8 cellular contexts compared by ENCODE assay signal in genomic region chr12:57837779-57838562, GRCh38. TPM values are rescaled to one million over a fixed set of nuclear protein-coding genes. Genes with fewer than 3 reads are reported as not detected.
DNase-seq lines count a peak whose midpoint lies in the region; ATAC-seq, FAIRE-seq and TF ChIP-seq lines count a peak whose summit lies in the region.

No MANE protein-coding gene starts in this region.

- H2AK5ac ChIP-seq in H1 (ENCODE audit: low read depth, low read length): peak overlapping the region; percentile 70; the same call in 1 of the 2 replicates

- no peak overlapping the region for H2BK120ac ChIP-seq in H1 (replicated peaks; ENCODE audit: low read depth, low read length)

- peak overlapping the region; percentile 52 for H3K4me3 Mint-ChIP-seq in natural killer cell treated with Interleukin-12 subunit alpha and Interleukin-12 subunit beta and Interleukin-15 and Interleukin-18, amount 100 ng/mL, for 72 hours

- H3K18ac ChIP-seq in H1 (ENCODE audit: extremely low read depth, low read length): no peak overlapping the region; the same call in 1 of the 2 replicates

- H3K27ac ChIP-seq in liver (ENCODE audit: low read depth in 1 of 2, low read length in 2 of 2) (peak overlapping the region; percentile 23 to 29), HepG2 (ENCODE audit: extremely low read length, insufficient read depth, low read length) (no peak overlapping the region), H1 (ENCODE audit: low read depth, low read length) (0 out of 2 replicates have a peak overlapping the region, but pooled peaks have one; percentile 0)

- CTCF ChIA-PET in HepG2 (lab: Yijun Ruan, JAX; ENCODE audit: low intra/inter-chr PET ratio, low total read pairs) (no interaction called here), H1 (lab: Charles Lee; ENCODE audit: partially characterized antibody) (interaction anchor here (0.9 to 10.0 kb wide), 13 partner anchors 9 to 68 kb away, joined by 3 to 181 read pairs (median 4); partner anchors contain the start of gene CTDSP2)

- no peak overlapping the region for H3K56ac ChIP-seq in H1 (replicated peaks; ENCODE audit: insufficient read length, low read depth, low read length)

- TF ChIP-seq RAD21 in liver (IDR thresholded peaks at IDR 0.05): no peak
- no peak for TF ChIP-seq RAD21 in HepG2 (CRISPR knock-in tag; IDR thresholded peaks at IDR 0.05)
- TF ChIP-seq RAD21 in H1 (IDR thresholded peaks at IDR 0.05 in 1 of 2, conservative IDR thresholded peaks at IDR 0.05 in 1 of 2; ENCODE audit: low read depth in 2 of 2, low read length in 2 of 2): no peak

- 24% methylated on average over 5 of the region's 5 CpGs for WGBS in liver
- WGBS in HepG2 (ENCODE audit: low lambda C conversion rate): 95% methylated on average over 2 of the region's 5 CpGs
- 55% methylated on average over 5 of the region's 5 CpGs; no CpG with 5 or more reads in 1 of the 2 experiments for WGBS in H1 (ENCODE audit: extremely low coverage in 1 of 2, insufficient coverage in 1 of 2, insufficient read length in 1 of 2, insufficient replicate concordance in 2 of 2, low coverage in 1 of 2, low lambda C conversion rate in 2 of 2, missing lambda C conversion rate in 1 of 2), 2 experiments

- DNase-seq in HepG2 (ENCODE audit: low spot score) (no peak), SK-MEL-5 (ENCODE audit: low read depth, low spot score) (peak; percentile 26), H1 (ENCODE audit: low read depth in 1 of 2, low spot score in 2 of 2) (no peak), activated gamma-delta T cell (lab: John Stamatoyannopoulos, UW) (no peak), superior temporal gyrus (ENCODE audit: extremely low spot score) (no peak)
- DNase-seq in natural killer cell treated with Interleukin-12 subunit alpha and Interleukin-12 subunit beta and Interleukin-15 and Interleukin-18, amount 100 ng/mL, for 72 hours (ENCODE audit: low spot score): no peak

- POLR2A ChIA-PET in HepG2 (lab: Yijun Ruan, JAX) (interaction anchor here (0.7 to 1.2 kb wide), 3 partner anchors 8 to 57 kb away, joined by 3 read pairs; partner anchors contain the start of gene AVIL), H1 (lab: Charles Lee; ENCODE audit: partially characterized antibody) (interaction anchor here (0.6 to 24.2 kb wide), 9 partner anchors 10 to 103 kb away, joined by 3 to 722 read pairs (median 9); partner anchors contain the start of genes ATP23, AVIL and CTDSP2)

- H3K4me2 ChIP-seq in HepG2 (ENCODE audit: low read depth, low read length) (no peak overlapping the region), H1 (ENCODE audit: insufficient read depth in 1 of 2, low read depth in 2 of 2, low read length in 2 of 2) (peak overlapping the region; percentile 9 to 76; a peak in 3 of 4 replicates)

- H3K27me3 ChIP-seq in liver (ENCODE audit: control insufficient read depth in 4 of 4, insufficient read depth in 4 of 4, low read length in 3 of 4): no peaks in the 10 kb centered on the region
- no peaks in the 10 kb centered on the region for H3K27me3 ChIP-seq in HepG2 (ENCODE audit: control insufficient read depth in 1 of 2, insufficient read depth in 2 of 2, low read length in 2 of 2)
- no peaks in the 10 kb centered on the region for H3K27me3 ChIP-seq in H1 (replicated peaks in 1 of 4; ENCODE audit: control insufficient read depth in 3 of 4, extremely low read depth in 1 of 4, insufficient read depth in 3 of 4, low read length in 3 of 4)

- H4K8ac ChIP-seq in H1 (ENCODE audit: extremely low read depth, insufficient read depth, low read length): no peak overlapping the region

- TF ChIP-seq POLR2A in HepG2 (IDR thresholded peaks at IDR 0.05; ENCODE audit: insufficient read depth in 1 of 2, low read depth in 2 of 2, low read length in 2 of 2): no peak
- no peak for TF ChIP-seq POLR2A in H1 (IDR thresholded peaks at IDR 0.05; ENCODE audit: control extremely low read depth in 1 of 2, low read depth in 2 of 2, low read length in 2 of 2)

- no peak overlapping the region for H4K5ac ChIP-seq in H1 (ENCODE audit: insufficient read length, low read depth, low read length)

- intact Hi-C loops in HepG2 (cut with micrococcal nuclease; ENCODE audit: unreplicated experiment): no loop called here

- peak overlapping the region; percentile 91; the same call in 1 of the 2 replicates for H2BK5ac ChIP-seq in H1 (ENCODE audit: low read depth, low read length)

- H3K9me3 ChIP-seq in liver (ENCODE audit: control insufficient read depth in 4 of 4, low read length in 3 of 4) (no peaks in the 10 kb centered on the region), HepG2 (ENCODE audit: low read length) (no peaks in the 10 kb centered on the region), H1 (ENCODE audit: insufficient read depth in 2 of 2, low read depth in 1 of 2, low read length in 1 of 2) (no peaks in the 10 kb centered on the region)

- in situ Hi-C loops in HepG2 (cut with HindIII; ENCODE audit: extremely low pct_ligation_motif_present, low pct_unique_long_range_greater_than_20kb): no loop called here
- in situ Hi-C loops in SK-MEL-5 (cut with HindIII; ENCODE audit: low pct_unique_long_range_greater_than_20kb, low sequenced_read_pairs): no loop called here

- ATAC-seq in HepG2: no peak
- ATAC-seq in natural killer cell treated with Interleukin-12 subunit alpha and Interleukin-12 subunit beta and Interleukin-15 and Interleukin-18, amount 100 ng/mL, for 72 hours: peak in 1 of 2 donors; percentile 4
- ATAC-seq in HG02970 (IDR thresholded peaks at IDR 0.05; ENCODE audit: low FRiP score, unreplicated experiment): no peak

- 0 out of 2 replicates have a peak overlapping the region, but pooled peaks have one; percentile 62 for H2BK12ac ChIP-seq in H1 (ENCODE audit: low read depth, low read length)

- peaks cover 95% of the 10 kb centered on the region for H3K79me2 ChIP-seq in HepG2 (ENCODE audit: insufficient read depth, low read length)
- H3K79me2 ChIP-seq in H1 (ENCODE audit: control insufficient read depth in 1 of 2, insufficient read depth in 2 of 2, low read length in 2 of 2): peaks cover 30 to 98% of the 10 kb centered on the region in 2 experiments

- H3K36me3 ChIP-seq in liver (ENCODE audit: control insufficient read depth in 4 of 4, insufficient read depth in 3 of 4, low read depth in 1 of 4, low read length in 3 of 4) (no peaks in the 10 kb centered on the region), HepG2 (replicated peaks in 1 of 2; ENCODE audit: control insufficient read depth in 1 of 2, insufficient read depth in 2 of 2, low read length in 2 of 2) (peaks cover 4 to 6% of the 10 kb centered on the region in 2 experiments; a peak in 3 of 5 replicates), H1 (ENCODE audit: control insufficient read depth in 2 of 4, insufficient read depth in 4 of 4, low read length in 3 of 4) (no peaks in the 10 kb centered on the region)

- H3K79me1 ChIP-seq in H1 (ENCODE audit: low read depth, low read length): peaks cover 33% of the 10 kb centered on the region

- TF ChIP-seq EP300 in HepG2 (IDR thresholded peaks at IDR 0.05; ENCODE audit: low read depth in 2 of 2, low read length in 2 of 2) (no peak), HepG2 (CRISPR knock-in tag; IDR thresholded peaks at IDR 0.05; ENCODE audit: borderline replicate concordance) (no peak), H1 (IDR thresholded peaks at IDR 0.05; ENCODE audit: borderline replicate concordance in 1 of 2, low read depth in 2 of 2, low read length in 2 of 2) (no peak)

- H3K4me1 Mint-ChIP-seq in natural killer cell treated with Interleukin-12 subunit alpha and Interleukin-12 subunit beta and Interleukin-15 and Interleukin-18, amount 100 ng/mL, for 72 hours (ENCODE audit: low read depth in 2 of 2): peaks cover 54 to 65% of the 10 kb centered on the region in 2 donors

- no peak overlapping the region for H4K91ac ChIP-seq in H1 (replicated peaks; ENCODE audit: insufficient read length, low read length)

- no peaks in the 10 kb centered on the region for H3K9me3 Mint-ChIP-seq in natural killer cell treated with Interleukin-12 subunit alpha and Interleukin-12 subunit beta and Interleukin-15 and Interleukin-18, amount 100 ng/mL, for 72 hours

- no peak for TF ChIP-seq CTCF in liver (IDR thresholded peaks at IDR 0.05; ENCODE audit: low read depth, low read length, missing input control)
- no peak for TF ChIP-seq CTCF in HepG2 (CRISPR knock-in tag; IDR thresholded peaks at IDR 0.05)
- TF ChIP-seq CTCF in H1 (IDR thresholded peaks at IDR 0.05; ENCODE audit: control extremely low read depth in 1 of 3, insufficient read depth in 1 of 3, low read depth in 1 of 3, low read length in 3 of 3): 0 out of 4 replicates have a peak, but pooled peaks of 1 of the 3 experiments have one; percentile 5

- H3K23ac ChIP-seq in H1 (ENCODE audit: insufficient read length): no peak overlapping the region

- H3K36me3 Mint-ChIP-seq in natural killer cell treated with Interleukin-12 subunit alpha and Interleukin-12 subunit beta and Interleukin-15 and Interleukin-18, amount 100 ng/mL, for 72 hours: no peaks in the 10 kb centered on the region

- H3K14ac ChIP-seq in H1 (ENCODE audit: insufficient read length): no peak overlapping the region

- H3K4me3 ChIP-seq in liver (ENCODE audit: low read depth in 1 of 3, low read length in 3 of 3) (no peak overlapping the region), HepG2 (replicated peaks in 1 of 3; ENCODE audit: insufficient read depth in 1 of 3, low read depth in 2 of 3, low read length in 3 of 3) (no peak overlapping the region), H1 (ENCODE audit: extremely low read depth in 1 of 4, insufficient read depth in 2 of 4, low read depth in 3 of 4, low read length in 4 of 4) (no peak overlapping the region)

- peaks cover 43 to 98% (median 92%) of the 10 kb centered on the region in 4 donors for H3K4me1 ChIP-seq in liver (ENCODE audit: control insufficient read depth in 4 of 4, insufficient read depth in 4 of 4, low read length in 3 of 4)
- peaks cover 98% of the 10 kb centered on the region for H3K4me1 ChIP-seq in HepG2 (ENCODE audit: insufficient read depth, low read length)
- peaks cover 39 to 74% (median 50%) of the 10 kb centered on the region in 4 experiments for H3K4me1 ChIP-seq in H1 (replicated peaks in 1 of 4; ENCODE audit: control insufficient read depth in 3 of 4, insufficient read depth in 4 of 4, low read length in 3 of 4)

- no peak overlapping the region for H2AFZ ChIP-seq in HepG2 (ENCODE audit: low read length)
- no peak overlapping the region for H2AFZ ChIP-seq in H1 (ENCODE audit: low read length)

- H3K4ac ChIP-seq in H1 (replicated peaks; ENCODE audit: insufficient read length, low read depth, low read length): no peak overlapping the region

- BruUV-seq in HepG2 (replicated peaks; lab: Mats Ljungman, UMichigan): no TSS peak

- H2BK20ac ChIP-seq in H1 (ENCODE audit: low read length): no peak overlapping the region

- peak overlapping the region; percentile 71 to 83 for H3K27ac Mint-ChIP-seq in natural killer cell treated with Interleukin-12 subunit alpha and Interleukin-12 subunit beta and Interleukin-15 and Interleukin-18, amount 100 ng/mL, for 72 hours

- H3K9ac ChIP-seq in liver (ENCODE audit: low read depth in 1 of 2, low read length in 2 of 2): no peak overlapping the region
- H3K9ac ChIP-seq in HepG2 (ENCODE audit: insufficient read depth, low read depth, low read length): no peak overlapping the region
- no peak overlapping the region for H3K9ac ChIP-seq in H1 (replicated peaks in 1 of 4; ENCODE audit: extremely low read depth in 1 of 4, low read depth in 3 of 4, low read length in 3 of 4)

- FAIRE-seq in HepG2 (lab: Jason Lieb, UNC) (no peak), H1 (lab: Jason Lieb, UNC) (no peak)

- H3K23me2 ChIP-seq in H1 (ENCODE audit: low read depth, low read length): no peaks in the 10 kb centered on the region

- H3K27me3 Mint-ChIP-seq in natural killer cell treated with Interleukin-12 subunit alpha and Interleukin-12 subunit beta and Interleukin-15 and Interleukin-18, amount 100 ng/mL, for 72 hours: no peaks in the 10 kb centered on the region

- H4K20me1 ChIP-seq in HepG2 (ENCODE audit: insufficient read depth, low read length) (peaks cover 96% of the 10 kb centered on the region), H1 (replicated peaks in 1 of 2; ENCODE audit: control insufficient read depth in 1 of 2, insufficient read depth in 2 of 2, low read length in 2 of 2) (peaks cover 28 to 55% of the 10 kb centered on the region in 2 experiments)

- H2BK15ac ChIP-seq in H1 (ENCODE audit: low read length): no peak overlapping the region

RNA-seq across cellular contexts. Expression of gene CTDSP2, which starts 8.6 kb away (rescaled TPM):
- total RNA-seq in liver: 10 to 100 TPM; 38.6 to 60.9 TPM
- 10 to 100 TPM; 20.1 to 48.9 TPM for polyA plus RNA-seq in liver
- total RNA-seq in HepG2 (2016; rRNA removed; fragmentation: Illumina TruSeq; extraction: Trizol): 38.1 and 42.4 TPM in 2 replicates
- 20.5 and 21.6 TPM in 2 replicates for total RNA-seq in HepG2 (2016; cell fraction: cytosol; rRNA removed; fragmentation: Illumina TruSeq; extraction: Trizol; ENCODE audit: low read depth)
- 37.7 and 41.1 TPM in 2 replicates for total RNA-seq in HepG2 (2016; cell fraction: insoluble cytoplasmic fraction; rRNA removed; fragmentation: Illumina TruSeq; extraction: Trizol)
- 60.6 and 65.1 TPM in 2 replicates for total RNA-seq in HepG2 (2016; cell fraction: membrane; rRNA removed; fragmentation: Illumina TruSeq; extraction: Trizol)
- 35.7 and 38.6 TPM in 2 replicates for total RNA-seq in HepG2 (2016; cell fraction: nucleus; rRNA removed; fragmentation: Illumina TruSeq; extraction: Trizol)
- polyA plus RNA-seq in HepG2 (2011; rRNA removed): 82.5 and 91.3 TPM in 2 replicates
- 94.6 and 96.0 TPM in 2 replicates for polyA plus RNA-seq in HepG2 (2011; cell fraction: cytosol; rRNA removed)
- 121 and 124 TPM in 2 replicates for polyA plus RNA-seq in HepG2 (2011; cell fraction: nucleus; rRNA removed)
- polyA plus RNA-seq in HepG2 (2012): 68.6 and 96.3 TPM in 2 replicates
- 59.2 and 67.3 TPM in 2 replicates for polyA plus RNA-seq in HepG2 (2016; cell fraction: cytosol; fragmentation: Illumina TruSeq; extraction: Trizol; ENCODE audit: low read depth)
- 57.7 and 67.3 TPM in 2 replicates for polyA plus RNA-seq in HepG2 (2016; cell fraction: insoluble cytoplasmic fraction; fragmentation: Illumina TruSeq; extraction: Trizol; ENCODE audit: low read depth)
- 88.5 and 93.3 TPM in 2 replicates for polyA plus RNA-seq in HepG2 (2016; cell fraction: membrane; fragmentation: Illumina TruSeq; extraction: Trizol; ENCODE audit: low read depth)
- polyA plus RNA-seq in HepG2 (2016; cell fraction: nucleus; fragmentation: Illumina TruSeq; extraction: Trizol; ENCODE audit: insufficient read depth, low read depth): 61.0 and 66.5 TPM in 2 replicates
- polyA minus RNA-seq in HepG2 (2011; rRNA and poly(A)+ RNA removed; ENCODE audit: low replicate concordance): 118 and 141 TPM in 2 replicates
- 57.9 and 82.7 TPM in 2 replicates for polyA minus RNA-seq in HepG2 (2011; cell fraction: cytosol; rRNA and poly(A)+ RNA removed)
- polyA minus RNA-seq in HepG2 (2011; cell fraction: nucleus; rRNA and poly(A)+ RNA removed): 88.2 and 116 TPM in 2 replicates
- total RNA-seq in SK-MEL-5 (2014; rRNA removed; shearing (Covaris generic)): 27.8 and 29.6 TPM in 2 replicates
- polyA plus RNA-seq in SK-MEL-5 (2015; cell fraction: cytosol; rRNA removed): 83.6 and 95.1 TPM in 2 replicates
- 69.2 and 87.3 TPM in 2 replicates for polyA plus RNA-seq in SK-MEL-5 (2015; cell fraction: nucleus; rRNA removed)
- total RNA-seq in H1 (2021; fragmentation: NEBNext Ultra II Directional; extraction: Animal tissue kit (Norgen Biotek cat#: 25700)): 91.7 and 93.7 TPM in 2 replicates
- 71.3 and 129 TPM in 2 replicates for polyA plus RNA-seq in H1 (2011; rRNA removed)
- polyA plus RNA-seq in H1 (2011; cell fraction: cytosol; rRNA removed): 115 TPM
- 118 TPM for polyA plus RNA-seq in H1 (2011; cell fraction: nucleus; rRNA removed)
- 72.3 to 87.9 TPM (median 83.7 TPM) in 4 replicates for polyA plus RNA-seq in H1 (2012, experiment 1 of 2)
- polyA plus RNA-seq in H1 (2012, experiment 2 of 2): 64.0 TPM
- 41.6 TPM for polyA plus RNA-seq in H1 (2013, experiment 1 of 2)
- 42.0 TPM for polyA plus RNA-seq in H1 (2013, experiment 2 of 2)
- polyA minus RNA-seq in H1 (2011; rRNA and poly(A)+ RNA removed): 144 and 145 TPM in 2 replicates
- 75.4 TPM for polyA minus RNA-seq in H1 (2011; cell fraction: cytosol; rRNA and poly(A)+ RNA removed)
- 79.4 TPM for polyA minus RNA-seq in H1 (2011; cell fraction: nucleus; rRNA and poly(A)+ RNA removed)
- total RNA-seq in natural killer cell treated with Interleukin-12 subunit alpha and Interleukin-12 subunit beta and Interleukin-15 and Interleukin-18, amount 100 ng/mL, for 72 hours: 10 to 100 TPM; 52.7 to 53.9 TPM

RNA-seq across cellular contexts. Expression of gene AVIL, which starts 19.4 kb away (rescaled TPM):
- total RNA-seq in liver: 1 to 10 TPM; 1.3 to 6.4 TPM
- polyA plus RNA-seq in liver: 1 to 10 TPM in 1 of 2 donors, under 1 TPM in 1; 0.48 to 1.8 TPM
- 0.53 and 1.2 TPM in 2 replicates for total RNA-seq in HepG2 (2016; rRNA removed; fragmentation: Illumina TruSeq; extraction: Trizol)
- 0.18 and 0.30 TPM in 2 replicates for total RNA-seq in HepG2 (2016; cell fraction: cytosol; rRNA removed; fragmentation: Illumina TruSeq; extraction: Trizol; ENCODE audit: low read depth)
- total RNA-seq in HepG2 (2016; cell fraction: insoluble cytoplasmic fraction; rRNA removed; fragmentation: Illumina TruSeq; extraction: Trizol): 0.52 and 0.54 TPM in 2 replicates
- 0.21 and 0.40 TPM in 2 replicates for total RNA-seq in HepG2 (2016; cell fraction: membrane; rRNA removed; fragmentation: Illumina TruSeq; extraction: Trizol)
- total RNA-seq in HepG2 (2016; cell fraction: nucleus; rRNA removed; fragmentation: Illumina TruSeq; extraction: Trizol): 0.44 and 0.59 TPM in 2 replicates
- polyA plus RNA-seq in HepG2 (2011; rRNA removed): 1.4 and 2.0 TPM in 2 replicates
- polyA plus RNA-seq in HepG2 (2011; cell fraction: cytosol; rRNA removed): 0.56 and 0.60 TPM in 2 replicates
- 3.6 and 16.3 TPM in 2 replicates for polyA plus RNA-seq in HepG2 (2011; cell fraction: nucleus; rRNA removed)
- polyA plus RNA-seq in HepG2 (2012): 1.6 and 2.2 TPM in 2 replicates
- polyA plus RNA-seq in HepG2 (2016; cell fraction: cytosol; fragmentation: Illumina TruSeq; extraction: Trizol; ENCODE audit: low read depth): 0.09 TPM in 1 of 2 replicates, not detected in the other
- polyA plus RNA-seq in HepG2 (2016; cell fraction: insoluble cytoplasmic fraction; fragmentation: Illumina TruSeq; extraction: Trizol; ENCODE audit: low read depth): 0.40 and 0.47 TPM in 2 replicates
- polyA plus RNA-seq in HepG2 (2016; cell fraction: membrane; fragmentation: Illumina TruSeq; extraction: Trizol; ENCODE audit: low read depth): 0.12 and 0.19 TPM in 2 replicates
- polyA plus RNA-seq in HepG2 (2016; cell fraction: nucleus; fragmentation: Illumina TruSeq; extraction: Trizol; ENCODE audit: insufficient read depth, low read depth): 1.2 and 1.8 TPM in 2 replicates
- 0.54 and 2.1 TPM in 2 replicates for polyA minus RNA-seq in HepG2 (2011; rRNA and poly(A)+ RNA removed; ENCODE audit: low replicate concordance)
- 0.70 and 1.2 TPM in 2 replicates for polyA minus RNA-seq in HepG2 (2011; cell fraction: cytosol; rRNA and poly(A)+ RNA removed)
- 3.6 and 3.7 TPM in 2 replicates for polyA minus RNA-seq in HepG2 (2011; cell fraction: nucleus; rRNA and poly(A)+ RNA removed)
- 0.75 and 0.77 TPM in 2 replicates for total RNA-seq in SK-MEL-5 (2014; rRNA removed; shearing (Covaris generic))
- 0.05 and 0.14 TPM in 2 replicates for polyA plus RNA-seq in SK-MEL-5 (2015; cell fraction: cytosol; rRNA removed)
- 6.0 and 9.3 TPM in 2 replicates for polyA plus RNA-seq in SK-MEL-5 (2015; cell fraction: nucleus; rRNA removed)
- total RNA-seq in H1 (2021; fragmentation: NEBNext Ultra II Directional; extraction: Animal tissue kit (Norgen Biotek cat#: 25700)): 0.39 and 1.1 TPM in 2 replicates
- 0.06 and 0.11 TPM in 2 replicates for polyA plus RNA-seq in H1 (2011; rRNA removed)
- 0.25 TPM for polyA plus RNA-seq in H1 (2011; cell fraction: cytosol; rRNA removed)
- polyA plus RNA-seq in H1 (2011; cell fraction: nucleus; rRNA removed): 0.70 TPM
- polyA plus RNA-seq in H1 (2012, experiment 1 of 2): 0.56 to 1.3 TPM (median 0.96 TPM) in 4 replicates
- polyA plus RNA-seq in H1 (2012, experiment 2 of 2): 0.17 TPM
- polyA plus RNA-seq in H1 (2013, experiment 1 of 2): 0.24 TPM
- 0.15 TPM for polyA plus RNA-seq in H1 (2013, experiment 2 of 2)
- polyA minus RNA-seq in H1 (2011; rRNA and poly(A)+ RNA removed): 0.22 and 0.32 TPM in 2 replicates
- polyA minus RNA-seq in H1 (2011; cell fraction: cytosol; rRNA and poly(A)+ RNA removed): not detected
- polyA minus RNA-seq in H1 (2011; cell fraction: nucleus; rRNA and poly(A)+ RNA removed): 0.90 TPM
- 1 to 10 TPM; 1.7 TPM for total RNA-seq in natural killer cell treated with Interleukin-12 subunit alpha and Interleukin-12 subunit beta and Interleukin-15 and Interleukin-18, amount 100 ng/mL, for 72 hours

RNA-seq across cellular contexts. Expression of gene TSFM, which starts 55.4 kb away (rescaled TPM):
- total RNA-seq in liver (10 to 100 TPM; 14.6 to 18.1 TPM), HepG2 (2016; rRNA removed; fragmentation: Illumina TruSeq; extraction: Trizol) (68.3 and 89.7 TPM in 2 replicates)
- polyA plus RNA-seq in liver (10 to 100 TPM; 58.2 to 60.5 TPM), HepG2 (2011; rRNA removed) (24.0 and 29.8 TPM in 2 replicates), H1 (2011; rRNA removed) (17.4 and 21.5 TPM in 2 replicates)
- total RNA-seq in HepG2 (2016; cell fraction: cytosol; rRNA removed; fragmentation: Illumina TruSeq; extraction: Trizol; ENCODE audit: low read depth): 3.6 and 5.5 TPM in 2 replicates
- total RNA-seq in HepG2 (2016; cell fraction: insoluble cytoplasmic fraction; rRNA removed; fragmentation: Illumina TruSeq; extraction: Trizol): 68.1 and 86.4 TPM in 2 replicates
- total RNA-seq in HepG2 (2016; cell fraction: membrane; rRNA removed; fragmentation: Illumina TruSeq; extraction: Trizol): 11.5 and 12.6 TPM in 2 replicates
- total RNA-seq in HepG2 (2016; cell fraction: nucleus; rRNA removed; fragmentation: Illumina TruSeq; extraction: Trizol): 22.8 and 27.6 TPM in 2 replicates
- polyA plus RNA-seq in HepG2 (2011; cell fraction: cytosol; rRNA removed): 23.1 and 23.8 TPM in 2 replicates
- 7.3 and 7.5 TPM in 2 replicates for polyA plus RNA-seq in HepG2 (2011; cell fraction: nucleus; rRNA removed)
- 31.2 and 34.6 TPM in 2 replicates for polyA plus RNA-seq in HepG2 (2012)
- 5.3 and 5.4 TPM in 2 replicates for polyA plus RNA-seq in HepG2 (2016; cell fraction: cytosol; fragmentation: Illumina TruSeq; extraction: Trizol; ENCODE audit: low read depth)
- 85.2 and 97.5 TPM in 2 replicates for polyA plus RNA-seq in HepG2 (2016; cell fraction: insoluble cytoplasmic fraction; fragmentation: Illumina TruSeq; extraction: Trizol; ENCODE audit: low read depth)
- polyA plus RNA-seq in HepG2 (2016; cell fraction: membrane; fragmentation: Illumina TruSeq; extraction: Trizol; ENCODE audit: low read depth): 10.7 TPM in 2 replicates
- 48.3 and 48.4 TPM in 2 replicates for polyA plus RNA-seq in HepG2 (2016; cell fraction: nucleus; fragmentation: Illumina TruSeq; extraction: Trizol; ENCODE audit: insufficient read depth, low read depth)
- 8.7 and 16.9 TPM in 2 replicates for polyA minus RNA-seq in HepG2 (2011; rRNA and poly(A)+ RNA removed; ENCODE audit: low replicate concordance)
- polyA minus RNA-seq in HepG2 (2011; cell fraction: cytosol; rRNA and poly(A)+ RNA removed): 6.6 and 10.7 TPM in 2 replicates
- 9.7 and 11.1 TPM in 2 replicates for polyA minus RNA-seq in HepG2 (2011; cell fraction: nucleus; rRNA and poly(A)+ RNA removed)
- total RNA-seq in SK-MEL-5 (2014; rRNA removed; shearing (Covaris generic)): 77.3 and 80.2 TPM in 2 replicates
- 47.8 and 51.9 TPM in 2 replicates for polyA plus RNA-seq in SK-MEL-5 (2015; cell fraction: cytosol; rRNA removed)
- 16.9 and 26.7 TPM in 2 replicates for polyA plus RNA-seq in SK-MEL-5 (2015; cell fraction: nucleus; rRNA removed)
- total RNA-seq in H1 (2021; fragmentation: NEBNext Ultra II Directional; extraction: Animal tissue kit (Norgen Biotek cat#: 25700)): 47.9 and 49.8 TPM in 2 replicates
- polyA plus RNA-seq in H1 (2011; cell fraction: cytosol; rRNA removed): 23.9 TPM
- 18.6 TPM for polyA plus RNA-seq in H1 (2011; cell fraction: nucleus; rRNA removed)
- polyA plus RNA-seq in H1 (2012, experiment 1 of 2): 37.4 to 44.0 TPM (median 42.7 TPM) in 4 replicates
- polyA plus RNA-seq in H1 (2012, experiment 2 of 2): 29.3 TPM
- 29.8 TPM for polyA plus RNA-seq in H1 (2013, experiment 1 of 2)
- 31.4 TPM for polyA plus RNA-seq in H1 (2013, experiment 2 of 2)
- 6.6 and 9.6 TPM in 2 replicates for polyA minus RNA-seq in H1 (2011; rRNA and poly(A)+ RNA removed)
- 10.9 TPM for polyA minus RNA-seq in H1 (2011; cell fraction: cytosol; rRNA and poly(A)+ RNA removed)
- 12.8 TPM for polyA minus RNA-seq in H1 (2011; cell fraction: nucleus; rRNA and poly(A)+ RNA removed)
- 10 to 100 TPM; 43.2 to 44.6 TPM for total RNA-seq in natural killer cell treated with Interleukin-12 subunit alpha and Interleukin-12 subunit beta and Interleukin-15 and Interleukin-18, amount 100 ng/mL, for 72 hours
